8 cellular contexts compared by ENCODE assay signal in genomic region chr7:144437370-144438191, GRCh38. TPM values are rescaled to one million over a fixed set of nuclear protein-coding genes. Genes with fewer than 3 reads are reported as not detected.
DNase-seq lines count a peak whose midpoint lies in the region; ATAC-seq and TF ChIP-seq lines count a peak whose summit lies in the region.

No MANE protein-coding gene starts in this region.

- H3K36me3 ChIP-seq in left ventricle myocardium inferior (no peaks in the 10 kb centered on the region), sigmoid colon (no peaks in the 10 kb centered on the region)

- no peaks in the 10 kb centered on the region for H3K9me3 Mint-ChIP-seq in activated naive CD4-positive, alpha-beta T cell treated with anti-CD3 and anti-CD28 coated beads, Interleukin-2, amount 50 U/mL, for 72 hours

- peak; percentile 42 for DNase-seq in COLO829 (ENCODE audit: low spot score)
- peak; percentile 6 for DNase-seq in OCI-M2 (lab: John Stamatoyannopoulos, UW; ENCODE audit: unreplicated experiment)
- peak in 1 of 2 donors; percentile 66 for DNase-seq in activated naive CD4-positive, alpha-beta T cell treated with anti-CD3 and anti-CD28 coated beads, Interleukin-2, amount 50 U/mL, for 72 hours (ENCODE audit: low spot score in 2 of 2)
- DNase-seq in left ventricle myocardium inferior = no peak
- DNase-seq in sigmoid colon = no peak
- no peak for DNase-seq in NCI-H187 (lab: John Stamatoyannopoulos, UW)

- H3K4me1 ChIP-seq in left ventricle myocardium inferior (no peaks in the 10 kb centered on the region), sigmoid colon (no peaks in the 10 kb centered on the region)

- H3K4me3 ChIP-seq in left ventricle myocardium inferior (no peak overlapping the region), sigmoid colon (no peak overlapping the region)

- TF ChIP-seq EP300 in sigmoid colon (IDR thresholded peaks at IDR 0.05) = no peak

- H3K27me3 ChIP-seq in left ventricle myocardium inferior (ENCODE audit: low read depth) (peaks cover 8% of the 10 kb centered on the region), sigmoid colon (no peaks in the 10 kb centered on the region)

- peak; percentile 68 for TF ChIP-seq CTCF in left ventricle myocardium inferior (IDR thresholded peaks at IDR 0.05; ENCODE audit: borderline replicate concordance)
- TF ChIP-seq CTCF in sigmoid colon (IDR thresholded peaks at IDR 0.05) = peak in 3 of 4 experiments; percentile 40 to 49 (median 43)

- WGBS in sigmoid colon, 2 donors = 84 to 90% methylated on average over 4 of the region's 4 CpGs

- ATAC-seq in GM18907 (IDR thresholded peaks at IDR 0.05; ENCODE audit: unreplicated experiment) = peak; percentile 71
- peak; percentile 78 for ATAC-seq in HG03354 (IDR thresholded peaks at IDR 0.05; ENCODE audit: poor library complexity, severe bottlenecking, unreplicated experiment)
- ATAC-seq in activated naive CD4-positive, alpha-beta T cell treated with anti-CD3 and anti-CD28 coated beads, Interleukin-2, amount 50 U/mL, for 72 hours = peak; percentile 44 to 71

- no peak for TF ChIP-seq POLR2A in sigmoid colon (IDR thresholded peaks at IDR 0.05)

- H3K27ac ChIP-seq in left ventricle myocardium inferior (replicated peaks) (no peak overlapping the region), sigmoid colon (no peak overlapping the region)

- H3K9me3 ChIP-seq in left ventricle myocardium inferior (replicated peaks) = no peaks in the 10 kb centered on the region
- no peaks in the 10 kb centered on the region for H3K9me3 ChIP-seq in sigmoid colon

- H3K27ac Mint-ChIP-seq in activated naive CD4-positive, alpha-beta T cell treated with anti-CD3 and anti-CD28 coated beads, Interleukin-2, amount 50 U/mL, for 72 hours = no peak overlapping the region

- intact Hi-C loops in left ventricle myocardium inferior (cut with micrococcal nuclease) = no loop called here
- intact Hi-C loops in sigmoid colon (cut with DNase I) = no loop called here

- no peaks in the 10 kb centered on the region for H3K36me3 Mint-ChIP-seq in activated naive CD4-positive, alpha-beta T cell treated with anti-CD3 and anti-CD28 coated beads, Interleukin-2, amount 50 U/mL, for 72 hours

RNA-seq across cellular contexts. Expression of gene NOBOX, which starts 34.1 kb away (rescaled TPM):
- not detected for total RNA-seq in activated naive CD4-positive, alpha-beta T cell treated with anti-CD3 and anti-CD28 coated beads, Interleukin-2, amount 50 U/mL, for 72 hours
- total RNA-seq in left ventricle myocardium inferior = not detected
- total RNA-seq in sigmoid colon = not detected
- polyA plus RNA-seq in sigmoid colon = not detected

Comparison
In these comparisons a context has a peak if more than half of its experiments do, and no peak if none do; other contexts are left out.
1. DNase-seq: peak in COLO829 (single experiment) and OCI-M2 (single experiment); none in left ventricle myocardium inferior (single experiment), sigmoid colon (single experiment) and NCI-H187 (0 of 2).
2. Peak in every context shown above with its lines, with median percentiles within 50 percentile points of each other: ATAC-seq.